In the genomic region with DNA sequence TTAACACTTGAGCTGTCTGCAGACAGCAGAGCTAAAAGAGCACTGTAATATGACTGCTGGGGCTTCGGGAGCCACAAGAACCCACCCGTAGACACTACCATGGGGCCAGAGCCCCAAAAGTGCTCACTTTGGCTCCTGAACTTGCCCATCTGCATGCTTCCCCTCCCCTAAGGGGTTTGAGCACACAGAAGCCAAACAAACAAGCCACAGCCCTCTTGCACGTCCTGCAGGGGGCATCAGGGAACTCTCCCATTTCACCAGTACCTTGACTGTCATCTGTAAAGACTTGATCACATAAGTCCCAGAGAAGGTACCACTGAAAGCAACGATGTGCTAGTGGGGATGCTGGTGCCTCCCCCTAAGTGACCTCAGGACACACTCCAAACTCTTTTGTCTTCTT, we compare ENCODE assay signal across 9 cellular contexts.
DNase-seq lines count a peak whose midpoint lies in the region; TF ChIP-seq lines count a peak whose summit lies in the region.
"Had no signal": no experiment of that assay in that cellular context is flagged by ENCODE, and none has a peak within 500 bp of the region (broad histone marks: within the 10 kb centered on the region; RNA-seq: fewer than 3 reads in every experiment).

No MANE protein-coding gene starts in this region.

- H3K4me3 ChIP-seq in WERI-Rb-1 (ENCODE audit: low read depth, low read length) = no peak overlapping the region

- H3K36me3 ChIP-seq in WERI-Rb-1 = no peaks in the 10 kb centered on the region

- no peak overlapping the region for H3K27ac ChIP-seq in WERI-Rb-1

- H3K27me3 ChIP-seq in WERI-Rb-1 (ENCODE audit: insufficient read depth, low read depth, severe bottlenecking) = peaks cover 2% of the 10 kb centered on the region

- no peaks in the 10 kb centered on the region for H3K9me3 ChIP-seq in WERI-Rb-1 (ENCODE audit: severe bottlenecking)

- TF ChIP-seq CTCF in GM10266 (IDR thresholded peaks at IDR 0.05; ENCODE audit: control insufficient read depth, insufficient read depth, low read depth, missing control alignments) (peak; percentile 44), WERI-Rb-1 (IDR thresholded peaks at IDR 0.05; ENCODE audit: low read depth, low read length) (peak; percentile 87)

- DNase-seq in GM10266 (ENCODE audit: extremely low spot score) (no peak), HS-27A (ENCODE audit: low read depth) (peak; percentile 24), WERI-Rb-1 (peak; percentile 62), lung microvascular endothelial cell (ENCODE audit: low read depth in 2 of 2) (peak; percentile 53 to 60), NCI-H446 treated with DMSO at 0.1 percent for 48 hours (lab: John Stamatoyannopoulos, UW) (no peak), NCI-H1092 (lab: John Stamatoyannopoulos, UW) (no peak)
- no peak for DNase-seq in effector CD8-positive, alpha-beta T cell (lab: John Stamatoyannopoulos, UW)
- DNase-seq in stimulated activated CD4-positive, alpha-beta T cell treated with anti-CD3 and anti-CD28 coated beads, Interleukin-4, amount 100 ng/mL, for 4 hours = no peak
- DNase-seq: T-helper 17 cell had no signal

Comparison
In these comparisons a context has a peak if more than half of its experiments do, and no peak if none do; other contexts are left out.
1. DNase-seq: peak in HS-27A (single experiment), WERI-Rb-1 (single experiment) and lung microvascular endothelial cell (2 of 2); none in GM10266 (single experiment), NCI-H446 treated with DMSO at 0.1 percent for 48 hours (single experiment), effector CD8-positive, alpha-beta T cell (single experiment), stimulated activated CD4-positive, alpha-beta T cell treated with anti-CD3 and anti-CD28 coated beads, Interleukin-4, amount 100 ng/mL, for 4 hours (0 of 2) and NCI-H1092 (single experiment).